In the genomic region with DNA sequence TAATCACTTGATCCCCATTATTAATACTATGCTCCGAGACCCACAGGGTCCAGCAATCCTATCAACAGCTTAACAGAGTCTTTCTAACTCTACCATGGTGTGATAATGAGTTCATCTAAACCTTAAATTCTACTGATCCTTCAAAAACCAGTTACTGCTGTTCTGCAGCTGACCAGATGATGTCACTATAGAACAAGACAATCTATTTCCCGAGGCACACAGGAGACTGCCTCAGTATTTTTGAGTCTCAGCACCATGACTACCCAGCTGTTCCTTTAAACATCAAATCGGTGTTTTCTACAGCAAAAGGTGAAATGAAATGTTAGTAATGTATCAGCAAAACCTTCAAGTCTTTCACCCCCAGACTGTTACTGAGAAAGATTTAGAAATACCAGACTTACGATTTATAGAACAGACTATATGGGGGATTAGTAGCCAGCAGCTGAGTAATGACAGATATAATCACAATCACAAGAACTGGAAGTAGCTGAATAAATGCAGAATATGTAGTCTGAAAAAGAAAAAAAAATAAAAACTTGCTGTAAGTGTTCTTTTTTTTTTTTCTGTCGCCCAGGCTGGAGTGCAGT, we compare ENCODE assay signal across 8 cellular contexts. TPM values are rescaled to one million over a fixed set of nuclear protein-coding genes. Genes with fewer than 3 reads are reported as not detected.
A peak's percentile ranks its signal among the peaks of the same experiment; 100 is the strongest.
DNase-seq lines count a peak whose midpoint lies in the region; ATAC-seq and TF ChIP-seq lines count a peak whose summit lies in the region.

No MANE protein-coding gene starts in this region.

- peaks cover 28% of the 10 kb centered on the region for H3K36me3 Mint-ChIP-seq in endothelial cell (ENCODE audit: low read depth, unreplicated experiment)

- H3K27ac Mint-ChIP-seq in endothelial cell (ENCODE audit: unreplicated experiment), result peak overlapping the region; percentile 88

- no peak overlapping the region for H3K27ac ChIP-seq in VCaP

- ATAC-seq in HG02678 (IDR thresholded peaks at IDR 0.05; ENCODE audit: unreplicated experiment), result peak; percentile 47

- DNase-seq in NCI-H510A treated with DMSO at 0.1 percent for 48 hours (lab: John Stamatoyannopoulos, UW) (peak; percentile 54), NCI-H510A (lab: John Stamatoyannopoulos, UW) (no peak), NCI-H226 (peak; percentile 41), endothelial cell (ENCODE audit: low spot score) (peak; percentile 61), middle frontal gyrus (ENCODE audit: extremely low spot score, low spot score) (peak; percentile 61), ecto neural progenitor cell (ENCODE audit: low spot score) (no peak)

- H3K4me3 Mint-ChIP-seq in endothelial cell (ENCODE audit: unreplicated experiment), result peak overlapping the region; percentile 71

- peaks cover 54% of the 10 kb centered on the region for H3K4me1 Mint-ChIP-seq in endothelial cell (ENCODE audit: unreplicated experiment)

- peak; percentile 88 for TF ChIP-seq CTCF in VCaP (conservative IDR thresholded peaks at IDR 0.05)
- peak; percentile 56 for TF ChIP-seq CTCF in endothelial cell (IDR thresholded peaks at IDR 0.05; ENCODE audit: unreplicated experiment)

- H3K9me3 Mint-ChIP-seq in endothelial cell (ENCODE audit: unreplicated experiment), result no peaks in the 10 kb centered on the region

- no peaks in the 10 kb centered on the region for H3K27me3 Mint-ChIP-seq in endothelial cell (ENCODE audit: unreplicated experiment)

RNA-seq across cellular contexts. Expression of a gene that starts 16.9 kb away (rescaled TPM):
- 69.6 TPM for total RNA-seq in endothelial cell (ENCODE audit: unreplicated experiment)

RNA-seq across cellular contexts. Expression of a gene that starts 18.5 kb away (rescaled TPM):
- 7.6 TPM for total RNA-seq in endothelial cell (ENCODE audit: unreplicated experiment)

RNA-seq across cellular contexts. Expression of a gene that starts 27.5 kb away (rescaled TPM):
- total RNA-seq in endothelial cell (ENCODE audit: unreplicated experiment), result 7.3 TPM

RNA-seq across cellular contexts. Expression of a gene that starts 32.7 kb away (rescaled TPM):
- total RNA-seq in endothelial cell (ENCODE audit: unreplicated experiment), result 0.38 TPM

RNA-seq across cellular contexts. Expression of a gene that starts 39.3 kb away (rescaled TPM):
- not detected for total RNA-seq in endothelial cell (ENCODE audit: unreplicated experiment)

Comparison
In these comparisons a context has a peak if more than half of its experiments do, and no peak if none do; other contexts are left out.
1. DNase-seq: peak in NCI-H510A treated with DMSO at 0.1 percent for 48 hours (single experiment), NCI-H226 (single experiment), endothelial cell (single experiment) and middle frontal gyrus (single experiment); none in NCI-H510A (single experiment) and ecto neural progenitor cell (single experiment).